Comparison of ENCODE assay signal across 21 cellular contexts in genomic region chr18:33573193-33573592, GRCh38. TPM values are rescaled to one million over a fixed set of nuclear protein-coding genes. Genes with fewer than 3 reads are reported as not detected.
"Had no signal": no experiment of that assay in that cellular context is flagged by ENCODE, and none has a peak within 500 bp of the region (broad histone marks: within the 10 kb centered on the region; RNA-seq: fewer than 3 reads in every experiment).

No MANE protein-coding gene starts in this region.

- ATAC-seq: activated CD8-positive, alpha-beta T cell treated with anti-CD3 and anti-CD28 coated beads, Interleukin-2, amount 10 ng/mL, durations not matched to agents 7 days and 5 days; body of pancreas; esophagus mucosa; left lobe of liver; naive thymus-derived CD8-positive, alpha-beta T cell; right cardiac atrium; stimulated activated naive CD8-positive, alpha-beta T cell treated with anti-CD3 and anti-CD28 coated beads, Interleukin-15, Interleukin-2, amounts not matched to agents 100 U/mL and 50 U/mL, for 24 hours had no signal

- H3K27ac Mint-ChIP-seq: activated CD4-positive, alpha-beta T cell treated with anti-CD3 and anti-CD28 coated beads, Interleukin-2, amount 10 ng/mL, durations not matched to agents 24 days and 14 days; activated CD8-positive, alpha-beta T cell treated with anti-CD3 and anti-CD28 coated beads, Interleukin-2, amount 10 ng/mL, durations not matched to agents 7 days and 5 days; activated naive CD8-positive, alpha-beta T cell treated with anti-CD3 and anti-CD28 coated beads for 36 hours; naive thymus-derived CD8-positive, alpha-beta T cell had no signal

- H3K4me1 ChIP-seq: prostate gland, transverse colon had no signal

- H3K9me3 Mint-ChIP-seq: activated CD4-positive, alpha-beta T cell treated with anti-CD3 and anti-CD28 coated beads, Interleukin-2, amount 10 ng/mL, durations not matched to agents 24 days and 14 days had no signal

- DNase-seq: activated CD4-positive, alpha-beta T cell treated with anti-CD3 and anti-CD28 coated beads, Interleukin-2, amount 10 ng/mL, durations not matched to agents 24 days and 14 days; activated CD4-positive, CD25-positive, alpha-beta regulatory T cell; activated CD8-positive, alpha-beta memory T cell treated with anti-CD3 and anti-CD28 coated beads, Interleukin-2, amount 50 U/mL, for 4 hours; activated CD8-positive, alpha-beta T cell treated with anti-CD3 and anti-CD28 coated beads, Interleukin-2, amount 10 ng/mL, durations not matched to agents 7 days and 5 days; activated gamma-delta T cell treated with Interleukin-2 at 50 U/mL for 16 hours; activated naive CD8-positive, alpha-beta T cell treated with anti-CD3 and anti-CD28 coated beads for 36 hours; amygdala; body of pancreas; caudate nucleus; hippocampal formation; naive thymus-derived CD8-positive, alpha-beta T cell; right cardiac atrium; stimulated activated CD4-positive, alpha-beta T cell treated with anti-CD3 and anti-CD28 coated beads, Interleukin-4, amount 100 ng/mL, for 24 hours; stimulated activated naive CD8-positive, alpha-beta T cell treated with anti-CD3 and anti-CD28 coated beads, Interleukin-15, Interleukin-2, amounts not matched to agents 100 U/mL and 50 U/mL, for 24 hours; transverse colon had no signal

- H3K27me3 ChIP-seq: body of pancreas, vagina had no signal

- H3K27ac ChIP-seq: body of pancreas, prostate gland, skin epidermis, transverse colon, vagina had no signal

- H3K9me3 ChIP-seq: body of pancreas, prostate gland, vagina had no signal

- H3K4me3 ChIP-seq: body of pancreas, prostate gland, skin epidermis, transverse colon, vagina had no signal

- H3K4me3 Mint-ChIP-seq: activated CD4-positive, alpha-beta T cell treated with anti-CD3 and anti-CD28 coated beads, Interleukin-2, amount 10 ng/mL, durations not matched to agents 24 days and 14 days; activated CD8-positive, alpha-beta T cell treated with anti-CD3 and anti-CD28 coated beads, Interleukin-2, amount 10 ng/mL, durations not matched to agents 7 days and 5 days; activated naive CD8-positive, alpha-beta T cell treated with anti-CD3 and anti-CD28 coated beads for 36 hours; naive thymus-derived CD8-positive, alpha-beta T cell had no signal

- H3K36me3 ChIP-seq: prostate gland, transverse colon, vagina had no signal

RNA-seq across cellular contexts. Expression of gene ASXL3, which starts 4.8 kb away (rescaled TPM):
- total RNA-seq: activated CD4-positive, alpha-beta T cell treated with anti-CD3 and anti-CD28 coated beads, Interleukin-2, amount 10 ng/mL, durations not matched to agents 24 days and 14 days; activated CD8-positive, alpha-beta T cell treated with anti-CD3 and anti-CD28 coated beads, Interleukin-2, amount 10 ng/mL, durations not matched to agents 7 days and 5 days; activated naive CD8-positive, alpha-beta T cell treated with anti-CD3 and anti-CD28 coated beads for 36 hours; naive thymus-derived CD8-positive, alpha-beta T cell had no signal
- polyA plus RNA-seq: keratinocyte; naive thymus-derived CD8-positive, alpha-beta T cell had no signal
